In the genomic region with DNA sequence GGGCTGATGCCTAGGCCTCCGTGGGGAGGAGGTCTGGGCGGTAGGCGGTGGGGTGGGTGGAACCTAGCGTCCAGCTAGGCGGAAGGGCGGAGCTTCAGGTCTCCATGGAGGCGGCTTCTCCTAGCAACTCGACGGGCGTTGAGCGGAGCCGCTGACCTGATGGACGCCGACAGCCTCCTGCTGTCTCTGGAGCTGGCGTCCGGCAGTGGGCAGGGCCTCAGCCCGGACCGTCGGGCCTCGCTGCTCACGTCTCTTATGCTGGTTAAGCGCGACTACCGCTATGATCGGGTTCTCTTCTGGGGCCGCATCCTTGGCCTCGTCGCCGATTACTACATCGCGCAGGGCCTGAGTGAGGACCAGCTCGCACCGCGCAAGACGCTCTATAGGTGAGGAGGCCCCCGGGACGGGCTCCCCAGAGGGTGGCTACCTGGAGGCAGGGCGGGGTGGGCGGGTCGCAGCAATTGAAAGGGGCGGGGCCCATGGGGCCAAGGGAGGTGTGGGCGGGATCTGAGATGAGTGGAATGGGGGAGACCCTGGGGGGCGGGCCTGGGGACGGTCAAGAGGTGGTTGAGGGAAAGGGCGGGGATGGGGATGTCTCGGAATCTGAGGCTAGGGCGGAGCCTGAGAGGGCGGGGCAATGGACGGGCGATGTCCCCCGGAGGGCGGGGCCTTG, we compare ENCODE assay signal across 1 cellular context.
TF ChIP-seq lines count a peak whose summit lies in the region.

A gene with protein sequence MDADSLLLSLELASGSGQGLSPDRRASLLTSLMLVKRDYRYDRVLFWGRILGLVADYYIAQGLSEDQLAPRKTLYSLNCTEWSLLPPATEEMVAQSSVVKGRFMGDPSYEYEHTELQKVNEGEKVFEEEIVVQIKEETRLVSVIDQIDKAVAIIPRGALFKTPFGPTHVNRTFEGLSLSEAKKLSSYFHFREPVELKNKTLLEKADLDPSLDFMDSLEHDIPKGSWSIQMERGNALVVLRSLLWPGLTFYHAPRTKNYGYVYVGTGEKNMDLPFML (plus strand): TSS at position 97 of the 673 bp plus-strand sequence. CDS start 63 bp downstream, at position 160.

TF ChIP-seq in IMR-90, 13 proteins besides CTCF, POLR2A, EP300 and RAD21:
- TF ChIP-seq, protein P1, sequence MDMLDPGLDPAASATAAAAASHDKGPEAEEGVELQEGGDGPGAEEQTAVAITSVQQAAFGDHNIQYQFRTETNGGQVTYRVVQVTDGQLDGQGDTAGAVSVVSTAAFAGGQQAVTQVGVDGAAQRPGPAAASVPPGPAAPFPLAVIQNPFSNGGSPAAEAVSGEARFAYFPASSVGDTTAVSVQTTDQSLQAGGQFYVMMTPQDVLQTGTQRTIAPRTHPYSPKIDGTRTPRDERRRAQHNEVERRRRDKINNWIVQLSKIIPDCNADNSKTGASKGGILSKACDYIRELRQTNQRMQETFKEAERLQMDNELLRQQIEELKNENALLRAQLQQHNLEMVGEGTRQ (IDR thresholded peaks at IDR 0.05; ENCODE audit: low read depth, low read length) = no peak
- TF ChIP-seq CHD1 (IDR thresholded peaks at IDR 0.05; ENCODE audit: low read depth, low read length) (no peak), BHLHE40 (IDR thresholded peaks at IDR 0.05; ENCODE audit: low read depth, low read length) (no peak), FOS (IDR thresholded peaks at IDR 0.05; ENCODE audit: low read depth, low read length) (no peak)
- TF ChIP-seq, protein P2, sequence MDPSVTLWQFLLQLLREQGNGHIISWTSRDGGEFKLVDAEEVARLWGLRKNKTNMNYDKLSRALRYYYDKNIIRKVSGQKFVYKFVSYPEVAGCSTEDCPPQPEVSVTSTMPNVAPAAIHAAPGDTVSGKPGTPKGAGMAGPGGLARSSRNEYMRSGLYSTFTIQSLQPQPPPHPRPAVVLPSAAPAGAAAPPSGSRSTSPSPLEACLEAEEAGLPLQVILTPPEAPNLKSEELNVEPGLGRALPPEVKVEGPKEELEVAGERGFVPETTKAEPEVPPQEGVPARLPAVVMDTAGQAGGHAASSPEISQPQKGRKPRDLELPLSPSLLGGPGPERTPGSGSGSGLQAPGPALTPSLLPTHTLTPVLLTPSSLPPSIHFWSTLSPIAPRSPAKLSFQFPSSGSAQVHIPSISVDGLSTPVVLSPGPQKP (IDR thresholded peaks at IDR 0.05; ENCODE audit: borderline replicate concordance, low read depth, low read length) = no peak
TF ChIP-seq in IMR-90: peak in this region for 0.
